ENCODE assay signal across 1 cellular context in the genomic region with DNA sequence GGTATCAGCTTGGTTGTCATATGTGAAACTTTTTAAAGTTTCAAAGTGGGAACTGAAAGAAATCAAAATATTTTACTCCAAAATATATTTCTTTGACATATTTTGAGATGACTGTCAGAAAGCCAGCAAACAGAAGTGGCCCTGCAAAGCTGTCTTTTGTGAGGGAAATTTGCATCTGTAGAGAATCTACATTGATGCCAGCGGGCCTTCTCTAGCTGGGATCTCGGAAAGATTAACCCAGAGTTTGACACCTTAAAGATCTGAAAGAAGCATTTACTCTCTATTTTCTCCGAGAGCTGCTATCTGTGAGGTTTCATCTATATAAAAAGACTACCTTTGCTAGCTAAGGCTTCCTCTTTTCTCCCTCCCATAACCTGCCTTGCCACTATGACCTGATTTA.
TF ChIP-seq lines count a peak whose summit lies in the region.

No MANE protein-coding gene starts in this region.

TF ChIP-seq in GM23338, 12 proteins besides CTCF, POLR2A, EP300 and RAD21:
- TF ChIP-seq, protein P1, sequence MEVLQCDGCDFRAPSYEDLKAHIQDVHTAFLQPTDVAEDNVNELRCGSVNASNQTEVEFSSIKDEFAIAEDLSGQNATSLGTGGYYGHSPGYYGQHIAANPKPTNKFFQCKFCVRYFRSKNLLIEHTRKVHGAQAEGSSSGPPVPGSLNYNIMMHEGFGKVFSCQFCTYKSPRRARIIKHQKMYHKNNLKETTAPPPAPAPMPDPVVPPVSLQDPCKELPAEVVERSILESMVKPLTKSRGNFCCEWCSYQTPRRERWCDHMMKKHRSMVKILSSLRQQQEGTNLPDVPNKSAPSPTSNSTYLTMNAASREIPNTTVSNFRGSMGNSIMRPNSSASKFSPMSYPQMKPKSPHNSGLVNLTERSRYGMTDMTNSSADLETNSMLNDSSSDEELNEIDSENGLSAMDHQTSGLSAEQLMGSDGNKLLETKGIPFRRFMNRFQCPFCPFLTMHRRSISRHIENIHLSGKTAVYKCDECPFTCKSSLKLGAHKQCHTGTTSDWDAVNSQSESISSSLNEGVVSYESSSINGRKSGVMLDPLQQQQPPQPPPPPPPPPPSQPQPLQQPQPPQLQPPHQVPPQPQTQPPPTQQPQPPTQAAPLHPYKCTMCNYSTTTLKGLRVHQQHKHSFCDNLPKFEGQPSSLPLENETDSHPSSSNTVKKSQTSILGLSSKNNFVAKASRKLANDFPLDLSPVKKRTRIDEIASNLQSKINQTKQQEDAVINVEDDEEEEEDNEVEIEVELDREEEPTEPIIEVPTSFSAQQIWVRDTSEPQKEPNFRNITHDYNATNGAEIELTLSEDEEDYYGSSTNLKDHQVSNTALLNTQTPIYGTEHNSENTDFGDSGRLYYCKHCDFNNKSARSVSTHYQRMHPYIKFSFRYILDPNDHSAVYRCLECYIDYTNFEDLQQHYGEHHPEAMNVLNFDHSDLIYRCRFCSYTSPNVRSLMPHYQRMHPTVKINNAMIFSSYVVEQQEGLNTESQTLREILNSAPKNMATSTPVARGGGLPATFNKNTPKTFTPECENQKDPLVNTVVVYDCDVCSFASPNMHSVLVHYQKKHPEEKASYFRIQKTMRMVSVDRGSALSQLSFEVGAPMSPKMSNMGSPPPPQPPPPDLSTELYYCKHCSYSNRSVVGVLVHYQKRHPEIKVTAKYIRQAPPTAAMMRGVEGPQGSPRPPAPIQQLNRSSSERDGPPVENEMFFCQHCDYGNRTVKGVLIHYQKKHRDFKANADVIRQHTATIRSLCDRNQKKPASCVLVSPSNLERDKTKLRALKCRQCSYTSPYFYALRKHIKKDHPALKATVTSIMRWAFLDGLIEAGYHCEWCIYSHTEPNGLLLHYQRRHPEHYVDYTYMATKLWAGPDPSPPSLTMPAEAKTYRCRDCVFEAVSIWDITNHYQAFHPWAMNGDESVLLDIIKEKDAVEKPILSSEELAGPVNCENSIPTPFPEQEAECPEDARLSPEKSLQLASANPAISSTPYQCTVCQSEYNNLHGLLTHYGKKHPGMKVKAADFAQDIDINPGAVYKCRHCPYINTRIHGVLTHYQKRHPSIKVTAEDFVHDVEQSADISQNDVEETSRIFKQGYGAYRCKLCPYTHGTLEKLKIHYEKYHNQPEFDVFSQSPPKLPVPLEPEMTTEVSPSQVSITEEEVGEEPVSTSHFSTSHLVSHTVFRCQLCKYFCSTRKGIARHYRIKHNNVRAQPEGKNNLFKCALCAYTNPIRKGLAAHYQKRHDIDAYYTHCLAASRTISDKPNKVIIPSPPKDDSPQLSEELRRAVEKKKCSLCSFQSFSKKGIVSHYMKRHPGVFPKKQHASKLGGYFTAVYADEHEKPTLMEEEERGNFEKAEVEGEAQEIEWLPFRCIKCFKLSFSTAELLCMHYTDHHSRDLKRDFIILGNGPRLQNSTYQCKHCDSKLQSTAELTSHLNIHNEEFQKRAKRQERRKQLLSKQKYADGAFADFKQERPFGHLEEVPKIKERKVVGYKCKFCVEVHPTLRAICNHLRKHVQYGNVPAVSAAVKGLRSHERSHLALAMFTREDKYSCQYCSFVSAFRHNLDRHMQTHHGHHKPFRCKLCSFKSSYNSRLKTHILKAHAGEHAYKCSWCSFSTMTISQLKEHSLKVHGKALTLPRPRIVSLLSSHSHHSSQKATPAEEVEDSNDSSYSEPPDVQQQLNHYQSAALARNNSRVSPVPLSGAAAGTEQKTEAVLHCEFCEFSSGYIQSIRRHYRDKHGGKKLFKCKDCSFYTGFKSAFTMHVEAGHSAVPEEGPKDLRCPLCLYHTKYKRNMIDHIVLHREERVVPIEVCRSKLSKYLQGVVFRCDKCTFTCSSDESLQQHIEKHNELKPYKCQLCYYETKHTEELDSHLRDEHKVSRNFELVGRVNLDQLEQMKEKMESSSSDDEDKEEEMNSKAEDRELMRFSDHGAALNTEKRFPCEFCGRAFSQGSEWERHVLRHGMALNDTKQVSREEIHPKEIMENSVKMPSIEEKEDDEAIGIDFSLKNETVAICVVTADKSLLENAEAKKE (CRISPR knock-in tag; IDR thresholded peaks at IDR 0.05), result no peak
- peak; percentile 76 for TF ChIP-seq NANOG (IDR thresholded peaks at IDR 0.05; ENCODE audit: borderline replicate concordance)
TF ChIP-seq in GM23338: peak in this region for 1.
